ENCODE assay signal across 8 cellular contexts in the genomic region with DNA sequence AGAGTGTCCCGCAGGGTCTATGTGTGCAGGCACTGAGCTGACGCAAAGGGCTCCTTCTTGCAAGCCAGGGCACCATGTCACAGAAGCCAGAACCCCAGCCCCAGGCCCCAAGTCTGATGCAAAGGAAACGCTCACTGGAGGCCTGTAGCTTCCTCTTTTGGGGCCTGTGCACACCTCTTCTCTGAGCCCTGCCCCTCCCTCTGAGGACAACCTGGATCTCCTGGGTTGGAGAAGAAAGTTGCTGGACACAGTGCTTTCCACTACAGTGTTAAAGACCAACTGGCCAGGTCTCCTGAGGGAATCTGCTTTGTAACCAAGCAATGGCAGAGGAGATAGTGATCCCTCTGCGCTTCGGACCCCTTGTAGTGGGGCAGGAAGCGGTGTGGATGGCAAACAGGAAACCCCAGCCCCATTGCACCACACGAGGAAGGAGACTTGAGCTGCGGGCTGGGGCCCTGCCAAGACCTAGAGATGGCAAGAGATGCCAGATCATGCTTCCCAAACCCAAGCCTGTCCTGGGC. TPM values are rescaled to one million over a fixed set of nuclear protein-coding genes. Genes with fewer than 3 reads are reported as not detected.
DNase-seq lines count a peak whose midpoint lies in the region; ATAC-seq and TF ChIP-seq lines count a peak whose summit lies in the region.

No MANE protein-coding gene starts in this region.

- no peaks in the 10 kb centered on the region for H3K36me3 ChIP-seq in left ventricle myocardium inferior
- no peaks in the 10 kb centered on the region for H3K36me3 ChIP-seq in ovary

- DNase-seq in MV-4-11 (lab: John Stamatoyannopoulos, UW) (peak; percentile 91), left ventricle myocardium inferior (peak; percentile 72), substantia nigra (lab: John Stamatoyannopoulos, UW) (peak in 27 of 49 donors; percentile 13 to 73 (median 38)), NCI-H524 (lab: John Stamatoyannopoulos, UW) (no peak), NCI-H1092 (lab: John Stamatoyannopoulos, UW) (no peak), ovary (no peak)
- DNase-seq in activated CD8-positive, alpha-beta memory T cell treated with anti-CD3 and anti-CD28 coated beads, Interleukin-2, amount 50 U/mL, for 4 hours = peak; percentile 51

- no peak for TF ChIP-seq EP300 in ovary (IDR thresholded peaks at IDR 0.05)

- intact Hi-C loops in left ventricle myocardium inferior (cut with micrococcal nuclease) = no loop called here
- intact Hi-C loops in ovary (cut with DNase I) = no loop called here

- H3K4me1 ChIP-seq in left ventricle myocardium inferior (peaks cover 25% of the 10 kb centered on the region), ovary (ENCODE audit: insufficient read depth) (peaks cover 8% of the 10 kb centered on the region)

- H3K27ac ChIP-seq in left ventricle myocardium inferior (replicated peaks) (peak overlapping the region; percentile 30), substantia nigra (ENCODE audit: low read depth, low read length, poor library complexity, severe bottlenecking) (peak overlapping the region; percentile 82), ovary (no peak overlapping the region)

- H3K9me3 ChIP-seq in left ventricle myocardium inferior (replicated peaks) (no peaks in the 10 kb centered on the region), ovary (no peaks in the 10 kb centered on the region)

- H3K27me3 ChIP-seq in left ventricle myocardium inferior (ENCODE audit: low read depth) (peaks cover 18% of the 10 kb centered on the region), ovary (no peaks in the 10 kb centered on the region)

- TF ChIP-seq CTCF in left ventricle myocardium inferior (IDR thresholded peaks at IDR 0.05; ENCODE audit: borderline replicate concordance) (no peak), ovary (IDR thresholded peaks at IDR 0.05) (no peak)

- TF ChIP-seq POLR2A in ovary (IDR thresholded peaks at IDR 0.05) = no peak

- 84 to 88% (median 84%) methylated on average over 8 of the region's 8 CpGs for WGBS in ovary, 3 donors

- H3K4me3 ChIP-seq in left ventricle myocardium inferior (no peak overlapping the region), ovary (no peak overlapping the region)

- ATAC-seq in GM21825 (IDR thresholded peaks at IDR 0.05; ENCODE audit: unreplicated experiment) = no peak

RNA-seq across cellular contexts. Expression of gene RASSF2, which starts 11.7 kb away (rescaled TPM):
- 3.0 TPM for total RNA-seq in left ventricle myocardium inferior
- 10 to 100 TPM in 5 of 7 donors, 1 to 10 TPM in 2; 5.0 to 33.2 (median 19.2) TPM for total RNA-seq in ovary
- polyA plus RNA-seq in ovary = 10 to 100 TPM in 1 of 2 donors, 1 to 10 TPM in 1; 5.7 to 48.5 TPM

Comparison
In these comparisons a context has a peak if more than half of its experiments do, and no peak if none do; other contexts are left out.
1. DNase-seq: peak in MV-4-11 (single experiment), activated CD8-positive, alpha-beta memory T cell treated with anti-CD3 and anti-CD28 coated beads, Interleukin-2, amount 50 U/mL, for 4 hours (single experiment), left ventricle myocardium inferior (single experiment) and substantia nigra (27 of 49); none in NCI-H524 (0 of 2), NCI-H1092 (single experiment) and ovary (0 of 5).
2. H3K27ac ChIP-seq: peak in left ventricle myocardium inferior (single experiment) and substantia nigra (single experiment); none in ovary (0 of 2).